ENCODE assay signal across 11 cellular contexts in the genomic region with DNA sequence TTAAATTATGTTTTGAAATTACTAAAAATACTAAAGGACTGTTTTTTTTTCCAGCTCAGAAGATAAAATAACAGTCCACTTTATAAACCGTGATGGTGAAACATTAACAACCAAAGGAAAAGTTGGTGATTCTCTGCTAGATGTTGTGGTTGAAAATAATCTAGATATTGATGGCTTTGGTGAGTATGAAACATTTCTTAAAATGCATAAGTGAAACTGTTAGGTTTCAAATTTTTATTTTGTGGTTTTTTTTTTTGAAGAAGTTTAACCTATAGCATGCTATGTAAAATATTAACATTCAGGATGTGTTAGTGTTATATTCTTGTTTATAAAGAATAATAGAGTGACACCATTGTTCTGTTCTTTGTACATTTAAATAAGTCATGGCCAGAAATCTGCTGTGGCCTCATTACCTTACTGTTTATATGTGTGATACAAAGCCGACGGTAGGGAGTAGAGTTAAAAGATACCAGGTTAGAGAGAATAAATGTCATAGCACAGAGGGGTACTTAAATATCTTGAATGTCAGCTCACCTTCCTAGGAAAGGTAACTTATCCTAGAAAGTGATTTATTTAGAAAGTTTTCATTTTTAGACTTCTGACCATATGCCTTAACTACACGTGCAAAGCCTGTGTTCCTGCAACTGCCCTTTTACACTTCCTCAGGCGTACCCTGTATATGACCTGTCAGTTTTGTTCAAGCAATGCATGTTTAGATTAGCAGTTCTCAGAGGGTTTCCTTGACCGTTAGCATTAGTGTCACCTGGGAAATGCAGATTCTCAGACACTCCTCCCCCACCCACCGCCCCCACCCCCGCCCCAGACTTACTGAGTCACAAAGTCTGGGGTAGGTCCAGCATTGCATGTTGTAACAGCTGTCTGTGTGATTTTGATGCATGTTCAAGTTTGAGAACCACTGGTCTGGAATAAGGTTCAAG. TPM values are rescaled to one million over a fixed set of nuclear protein-coding genes. Genes with fewer than 3 reads are reported as not detected.
DNase-seq lines count a peak whose midpoint lies in the region; ATAC-seq and TF ChIP-seq lines count a peak whose summit lies in the region.
"Had no signal": no experiment of that assay in that cellular context is flagged by ENCODE, and none has a peak within 500 bp of the region (broad histone marks: within the 10 kb centered on the region; RNA-seq: fewer than 3 reads in every experiment).

No MANE protein-coding gene starts in this region.

- peaks cover 23% of the 10 kb centered on the region for H3K36me3 ChIP-seq in CD4-positive, CD25-positive, alpha-beta regulatory T cell (ENCODE audit: control insufficient read depth, insufficient read depth, low read length)
- peaks cover 11% of the 10 kb centered on the region for H3K36me3 ChIP-seq in MM.1S (replicated peaks; ENCODE audit: insufficient read depth, low read length)

- no peak overlapping the region for H3K4me2 ChIP-seq in MM.1S (ENCODE audit: low read depth, low read length)

- 0 out of 2 replicates have a peak, but pooled peaks cover 6% of the 10 kb centered on the region for H3F3A ChIP-seq in MM.1S (ENCODE audit: insufficient read depth, low read length)

- TF ChIP-seq CTCF in fibroblast of villous mesenchyme (IDR thresholded peaks at IDR 0.05; ENCODE audit: insufficient read depth, low read depth, low read length) (no peak), MM.1S (IDR thresholded peaks at IDR 0.05; ENCODE audit: low read length) (no peak)

- H3K27me3 Mint-ChIP-seq in CD4-positive, CD25-positive, alpha-beta regulatory T cell, result no peaks in the 10 kb centered on the region
- H3K27me3 Mint-ChIP-seq in immature natural killer cell (ENCODE audit: low read depth in 3 of 3), result peaks cover 0 to 2% (median 0%) of the 10 kb centered on the region in 3 donors

- no peak overlapping the region for H3K4me3 Mint-ChIP-seq in CD4-positive, CD25-positive, alpha-beta regulatory T cell
- no peak overlapping the region for H3K4me3 Mint-ChIP-seq in immature natural killer cell

- peak overlapping the region; percentile 7 for H3K4me3 ChIP-seq in CD4-positive, CD25-positive, alpha-beta regulatory T cell (ENCODE audit: low read depth, low read length)
- no peak overlapping the region for H3K4me3 ChIP-seq in fibroblast of villous mesenchyme (ENCODE audit: low read depth, low read length)
- no peak overlapping the region for H3K4me3 ChIP-seq in MM.1S (ENCODE audit: low read length)

- H3K27ac Mint-ChIP-seq in CD4-positive, CD25-positive, alpha-beta regulatory T cell, result no peak overlapping the region
- H3K27ac Mint-ChIP-seq in immature natural killer cell, result no peak overlapping the region
- H3K27ac Mint-ChIP-seq: activated T-helper 2 cell treated with anti-CD3 and anti-CD28 coated beads, Interferon-gamma antibody, Interleukin-2, Interleukin-4, amounts not matched to agents 10 μg/mL and 5 μg/mL and 100 μg/mL, durations not matched to agents 14 hours and 24 hours and 36 hours had no signal

- no peaks in the 10 kb centered on the region for H3K27me3 ChIP-seq in CD4-positive, CD25-positive, alpha-beta regulatory T cell (ENCODE audit: control insufficient read depth, insufficient read depth, low read length)
- no peaks in the 10 kb centered on the region for H3K27me3 ChIP-seq in MM.1S (replicated peaks; ENCODE audit: insufficient read depth, low read length)

- H3K9ac ChIP-seq in MM.1S (ENCODE audit: low read length), result no peak overlapping the region

- H3K4me1 ChIP-seq in CD4-positive, CD25-positive, alpha-beta regulatory T cell (ENCODE audit: control insufficient read depth, insufficient read depth, low read length, poor library complexity, severe bottlenecking), result peaks cover 37% of the 10 kb centered on the region
- H3K4me1 ChIP-seq in MM.1S (ENCODE audit: low read length), result peaks cover 5% of the 10 kb centered on the region

- no peaks in the 10 kb centered on the region for H3K9me3 ChIP-seq in CD4-positive, CD25-positive, alpha-beta regulatory T cell (ENCODE audit: control insufficient read depth in 2 of 2, low read length in 2 of 2)
- no peaks in the 10 kb centered on the region for H3K9me3 ChIP-seq in MM.1S (replicated peaks; ENCODE audit: insufficient read depth, low read length)

- DNase-seq in CD4-positive, CD25-positive, alpha-beta regulatory T cell, result no peak
- peak; percentile 28 for DNase-seq in fibroblast of villous mesenchyme (ENCODE audit: low read depth)
- DNase-seq in NCI-H524 treated with DMSO at 0.1 percent for 48 hours (lab: John Stamatoyannopoulos, UW), result no peak
- DNase-seq in immature natural killer cell, result no peak
- no peak for DNase-seq in MM.1S
- no peak for DNase-seq in SKM-1 treated with dmso at 0.1 percent for 144 hours (lab: John Stamatoyannopoulos, UW; ENCODE audit: unreplicated experiment)
- DNase-seq: COR-L47, NCI-H345 had no signal

- H3K9me3 Mint-ChIP-seq in CD4-positive, CD25-positive, alpha-beta regulatory T cell, result peaks cover 0 to 2% (median 0%) of the 10 kb centered on the region in 7 donors
- H3K9me3 Mint-ChIP-seq in immature natural killer cell, result no peaks in the 10 kb centered on the region

- peaks cover 23 to 59% (median 59%) of the 10 kb centered on the region in 4 donors for H3K4me1 Mint-ChIP-seq in CD4-positive, CD25-positive, alpha-beta regulatory T cell
- H3K4me1 Mint-ChIP-seq in immature natural killer cell, result peaks cover 28 to 49% of the 10 kb centered on the region in 2 donors

- H2AFZ ChIP-seq in MM.1S (ENCODE audit: low read length), result no peak overlapping the region

- peaks cover 94% of the 10 kb centered on the region for H3K79me2 ChIP-seq in MM.1S (ENCODE audit: low read length)

- ATAC-seq in CD4-positive, CD25-positive, alpha-beta regulatory T cell (ENCODE audit: low read depth in 2 of 2), result no peak
- ATAC-seq in GM21390 (IDR thresholded peaks at IDR 0.05; ENCODE audit: unreplicated experiment), result peak; percentile 53
- ATAC-seq in HG03575 (IDR thresholded peaks at IDR 0.05; ENCODE audit: extremely low read depth, insufficient number of reproducible peaks, low FRiP score, unreplicated experiment), result peak; percentile 40

- H3K36me3 Mint-ChIP-seq in CD4-positive, CD25-positive, alpha-beta regulatory T cell, result peaks cover 39% of the 10 kb centered on the region
- peaks cover 14 to 22% (median 17%) of the 10 kb centered on the region in 3 donors for H3K36me3 Mint-ChIP-seq in immature natural killer cell

- H4K20me1 ChIP-seq in MM.1S (ENCODE audit: insufficient read depth, low read length), result 0 out of 2 replicates have a peak, but pooled peaks cover 7% of the 10 kb centered on the region

- no peaks in the 10 kb centered on the region for H3K9me2 ChIP-seq in MM.1S (replicated peaks; ENCODE audit: insufficient read depth, low read length)

- no peak overlapping the region for H3K27ac ChIP-seq in CD4-positive, CD25-positive, alpha-beta regulatory T cell (ENCODE audit: insufficient read depth, low read length, poor library complexity, severe bottlenecking)
- H3K27ac ChIP-seq in MM.1S (ENCODE audit: low read length), result no peak overlapping the region

RNA-seq across cellular contexts. Expression of gene FDX1, which starts 6.3 kb away (rescaled TPM):
- 9.5 TPM for total RNA-seq in CD4-positive, CD25-positive, alpha-beta regulatory T cell
- polyA plus RNA-seq in CD4-positive, CD25-positive, alpha-beta regulatory T cell, result 10 to 100 TPM; 18.2 to 28.2 (median 24.4) TPM
- total RNA-seq in fibroblast of villous mesenchyme, result 7.1 and 8.2 TPM in 2 replicates
- polyA plus RNA-seq in immature natural killer cell, result 10 to 100 TPM; 15.2 to 18.1 (median 16.6) TPM

Comparison
In these comparisons a context has a peak if more than half of its experiments do, and no peak if none do; other contexts are left out.
1. ATAC-seq: peak in GM21390 (single experiment) and HG03575 (single experiment); none in CD4-positive, CD25-positive, alpha-beta regulatory T cell (0 of 2).